8 cellular contexts compared by ENCODE assay signal in genomic region chr2:11406492-11407381, GRCh38. TPM values are rescaled to one million over a fixed set of nuclear protein-coding genes. Genes with fewer than 3 reads are reported as not detected.
DNase-seq lines count a peak whose midpoint lies in the region; ATAC-seq and TF ChIP-seq lines count a peak whose summit lies in the region.

No MANE protein-coding gene starts in this region.

- H3K9me3 ChIP-seq in RWPE2 (ENCODE audit: severe bottlenecking), result no peaks in the 10 kb centered on the region

- H3K4me1 ChIP-seq in RWPE2 (ENCODE audit: insufficient read depth, poor library complexity, severe bottlenecking), result no peaks in the 10 kb centered on the region

- ATAC-seq in RWPE2 (ENCODE audit: low read depth) (peak; percentile 44; the same call in 2 of the 3 replicates), HG02642 (IDR thresholded peaks at IDR 0.05; ENCODE audit: poor library complexity, unreplicated experiment) (no peak)
- no peak for ATAC-seq in activated CD4-positive, CD25-positive, alpha-beta regulatory T cell treated with anti-CD3 and anti-CD28 coated beads, Interleukin-2, amount 50 U/mL, for 24 hours

- intact Hi-C loops in posterior vena cava (cut with DNase I), result no loop called here

- no peak for TF ChIP-seq CTCF in RWPE2 (IDR thresholded peaks at IDR 0.05; ENCODE audit: poor library complexity, severe bottlenecking)
- TF ChIP-seq CTCF in fibroblast of the aortic adventitia (IDR thresholded peaks at IDR 0.05; ENCODE audit: insufficient read depth, low read length), result no peak

- H3K27ac ChIP-seq in RWPE2 (ENCODE audit: poor library complexity, severe bottlenecking), result no peak overlapping the region

- H3K4me3 ChIP-seq in RWPE2 (ENCODE audit: severe bottlenecking) (no peak overlapping the region), fibroblast of the aortic adventitia (ENCODE audit: low read depth, low read length) (no peak overlapping the region)

- DNase-seq in EH (ENCODE audit: low read depth), result peak; percentile 96
- no peak for DNase-seq in RWPE2 (ENCODE audit: low spot score)
- peak; percentile 82 for DNase-seq in fibroblast of the aortic adventitia (ENCODE audit: low read depth)
- peak; percentile 84 for DNase-seq in posterior vena cava (ENCODE audit: low spot score)
- DNase-seq in NCI-H1105 treated with DMSO at 0.1 percent for 48 hours (lab: John Stamatoyannopoulos, UW), result no peak
- no peak for DNase-seq in UCSD-AML1 (lab: John Stamatoyannopoulos, UW; ENCODE audit: unreplicated experiment)

- no peaks in the 10 kb centered on the region for H3K36me3 ChIP-seq in RWPE2 (ENCODE audit: low read depth)

- no peaks in the 10 kb centered on the region for H3K27me3 ChIP-seq in RWPE2 (ENCODE audit: insufficient read depth, poor library complexity, severe bottlenecking)

RNA-seq across cellular contexts. Expression of gene E2F6, which starts 59.2 kb away (rescaled TPM):
- total RNA-seq in fibroblast of the aortic adventitia (ENCODE audit: low replicate concordance) (9.5 and 11.3 TPM in 2 replicates), posterior vena cava (10 to 100 TPM; 13.3 to 13.9 TPM)

Comparison
In these comparisons a context has a peak if more than half of its experiments do, and no peak if none do; other contexts are left out.
1. DNase-seq: peak in EH (single experiment), fibroblast of the aortic adventitia (single experiment) and posterior vena cava (single experiment); none in RWPE2 (single experiment), NCI-H1105 treated with DMSO at 0.1 percent for 48 hours (single experiment) and UCSD-AML1 (single experiment).